4 cellular contexts compared by ENCODE assay signal in the genomic region with DNA sequence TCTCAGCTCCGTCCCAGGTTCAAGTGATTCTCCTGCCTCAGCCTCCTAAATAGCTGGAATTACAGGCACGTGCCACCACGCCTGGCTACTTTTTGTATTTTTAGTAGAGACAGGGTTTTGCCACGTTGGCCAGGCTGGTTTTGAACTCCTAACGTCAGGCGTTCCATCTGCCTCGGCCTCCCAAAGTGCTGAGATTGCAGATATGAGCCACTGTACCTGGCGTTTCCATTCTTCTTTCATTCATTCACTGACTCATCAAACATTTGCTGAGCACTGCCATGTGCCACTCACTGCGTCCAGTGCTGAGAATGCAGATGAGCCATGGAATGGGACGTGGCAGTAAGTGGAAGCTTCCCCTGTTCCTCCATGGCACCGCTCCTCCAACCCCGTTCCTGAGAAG. TPM values are rescaled to one million over a fixed set of nuclear protein-coding genes. Genes with fewer than 3 reads are reported as not detected.
"Had no signal": no experiment of that assay in that cellular context is flagged by ENCODE, and none has a peak within 500 bp of the region (broad histone marks: within the 10 kb centered on the region; RNA-seq: fewer than 3 reads in every experiment).

No MANE protein-coding gene starts in this region.

RNA-seq across cellular contexts. Expression of gene TMEM37, which starts 28.0 kb away (rescaled TPM):
- total RNA-seq: LHCN-M2, MCF 10A, RPMI7951 had no signal
- polyA plus RNA-seq: IgD-negative memory B cell had no signal
